7 cellular contexts compared by ENCODE assay signal in the genomic region with DNA sequence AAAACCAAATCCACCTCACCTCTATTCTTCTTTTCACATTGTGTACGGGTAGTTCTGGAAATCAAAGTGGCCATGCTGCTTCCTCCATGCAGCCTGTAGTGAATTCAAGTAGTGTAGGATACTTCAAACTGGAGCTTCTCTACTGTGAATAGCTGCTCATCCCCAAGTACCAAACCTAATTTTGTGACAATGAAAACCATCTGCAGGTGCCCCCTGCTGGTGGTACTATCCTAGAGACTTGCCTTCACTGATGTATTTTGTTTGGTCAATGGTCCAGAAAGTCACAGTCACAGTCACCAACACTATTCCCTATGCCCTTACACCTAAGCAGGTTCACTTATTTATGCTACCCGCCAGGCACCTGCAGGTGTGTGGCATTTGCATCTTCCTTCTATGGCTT. TPM values are rescaled to one million over a fixed set of nuclear protein-coding genes. Genes with fewer than 3 reads are reported as not detected.
DNase-seq lines count a peak whose midpoint lies in the region; ATAC-seq and TF ChIP-seq lines count a peak whose summit lies in the region.
"Not testable (repeated sequence)": the region's sequence is repeated elsewhere in the genome, so short reads cannot be mapped to it uniquely, and the experiment has no call there.

No MANE protein-coding gene starts in this region.

- not testable (repeated sequence) for H3K4me3 Mint-ChIP-seq in WTC11, natural killer cell

- ATAC-seq in HG03442 (IDR thresholded peaks at IDR 0.05; ENCODE audit: unreplicated experiment) (peak; percentile 41), WTC11 (peak; percentile 67), Right ventricle myocardium inferior (peak; percentile 42), left lung (peak; percentile 89), natural killer cell (peak; percentile 48 to 71 (median 54))
- peak; percentile 45 to 63 for ATAC-seq in activated naive CD4-positive, alpha-beta T cell treated with anti-CD3 and anti-CD28 coated beads, Interleukin-2, amount 50 U/mL, for 72 hours
- ATAC-seq in stimulated activated naive CD8-positive, alpha-beta T cell treated with anti-CD3 and anti-CD28 coated beads, Interleukin-15, Interleukin-2, amounts not matched to agents 100 U/mL and 50 U/mL, for 24 hours = peak; percentile 49

- not testable (repeated sequence) for H3K27me3 Mint-ChIP-seq in WTC11 (ENCODE audit: low read depth); natural killer cell (ENCODE audit: low read depth in 2 of 2)

- H3K27ac ChIP-seq in left lung = not testable (repeated sequence)

- CTCF ChIA-PET in WTC11 (lab: Charles Lee) = not testable (repeated sequence)

- not testable (repeated sequence) for H3K4me3 ChIP-seq in left lung

- not testable (repeated sequence) for DNase-seq in WTC11 (ENCODE audit: low spot score); activated naive CD4-positive, alpha-beta T cell treated with anti-CD3 and anti-CD28 coated beads, Interleukin-2, amount 50 U/mL, for 72 hours (ENCODE audit: low spot score in 2 of 2); Right ventricle myocardium inferior (ENCODE audit: missing footprints); left lung; natural killer cell; stimulated activated naive CD8-positive, alpha-beta T cell treated with anti-CD3 and anti-CD28 coated beads, Interleukin-15, Interleukin-2, amounts not matched to agents 100 U/mL and 50 U/mL, for 24 hours

- H3K27me3 ChIP-seq in left lung = not testable (repeated sequence)

- not testable (repeated sequence) for H3K4me1 Mint-ChIP-seq in WTC11, natural killer cell

- H3K9me3 ChIP-seq in left lung = not testable (repeated sequence)

- not testable (repeated sequence) for TF ChIP-seq CTCF in WTC11 (IDR thresholded peaks at IDR 0.05); left lung (IDR thresholded peaks at IDR 0.05); natural killer cell (IDR thresholded peaks at IDR 0.05)

- intact Hi-C loops in Right ventricle myocardium inferior (cut with DNase I); left lung (cut with DNase I); natural killer cell (cut with micrococcal nuclease): not testable (repeated sequence)

- H3K27ac Mint-ChIP-seq in WTC11; activated naive CD4-positive, alpha-beta T cell treated with anti-CD3 and anti-CD28 coated beads, Interleukin-2, amount 50 U/mL, for 72 hours; natural killer cell: not testable (repeated sequence)

- H3K4me1 ChIP-seq in left lung = not testable (repeated sequence)

- POLR2A ChIA-PET in WTC11 (lab: Charles Lee) = not testable (repeated sequence)

- not testable (repeated sequence) for H3K36me3 ChIP-seq in left lung

- H3K9me3 Mint-ChIP-seq in WTC11; activated naive CD4-positive, alpha-beta T cell treated with anti-CD3 and anti-CD28 coated beads, Interleukin-2, amount 50 U/mL, for 72 hours; natural killer cell: not testable (repeated sequence)

- H3K36me3 Mint-ChIP-seq in WTC11; activated naive CD4-positive, alpha-beta T cell treated with anti-CD3 and anti-CD28 coated beads, Interleukin-2, amount 50 U/mL, for 72 hours; natural killer cell: not testable (repeated sequence)

RNA-seq across cellular contexts. Expression of gene NBPF26, which starts 39.3 kb away (rescaled TPM):
- total RNA-seq in WTC11 (2021) = 5.3 to 7.2 TPM (median 5.7 TPM) in 3 replicates
- 10 to 100 TPM; 12.9 to 22.2 TPM for total RNA-seq in activated naive CD4-positive, alpha-beta T cell treated with anti-CD3 and anti-CD28 coated beads, Interleukin-2, amount 50 U/mL, for 72 hours
- total RNA-seq in Right ventricle myocardium inferior = 0.54 TPM
- 10 to 100 TPM; 28.1 to 34.0 TPM for total RNA-seq in left lung
- total RNA-seq in natural killer cell = 1 to 10 TPM; 3.3 to 9.8 (median 6.7) TPM
